21 cellular contexts compared by ENCODE assay signal in genomic region chr3:169403855-169404254, GRCh38.
"Had no signal": no experiment of that assay in that cellular context is flagged by ENCODE, and none has a peak within 500 bp of the region (broad histone marks: within the 10 kb centered on the region; RNA-seq: fewer than 3 reads in every experiment).

No MANE protein-coding gene starts in this region.

- H3K27me3 ChIP-seq: brain microvascular endothelial cell had no signal

- H3K36me3 ChIP-seq: brain microvascular endothelial cell had no signal

- DNase-seq: activated CD4-positive, alpha-beta T cell treated with anti-CD3 and anti-CD28 coated beads for 4 hours; activated CD4-positive, alpha-beta T cell treated with anti-CD3 and anti-CD28 coated beads, Interleukin-2, amount 50 U/mL, for 4 hours; activated CD8-positive, alpha-beta memory T cell treated with anti-CD3 and anti-CD28 coated beads, Interleukin-2, amount 10 ng/mL, durations not matched to agents 7 days and 5 days; activated effector memory CD4-positive, alpha-beta T cell treated with Interleukin-2 at 50 U/mL for 16 hours; activated naive CD4-positive, alpha-beta T cell treated with Interleukin-2 at 50 U/mL for 16 hours; activated naive CD8-positive, alpha-beta T cell treated with anti-CD3 and anti-CD28 coated beads, Interleukin-2, amount 50 U/mL, for 24 hours; activated T-cell treated with anti-CD3 and anti-CD28 coated beads, Interleukin-2, amount 50 U/mL, for 24 hours; amygdala; brain microvascular endothelial cell; IMR-90; KG1; MM.1S; NCI-H1105; NCI-H1436 treated with DMSO at 0.1 percent for 48 hours; NCI-H187; NCI-H2081; NCI-H510A treated with DMSO at 0.1 percent for 48 hours; PC-3; SHP77 treated with DMSO at 0.1 percent for 48 hours had no signal

- ATAC-seq: activated CD4-positive, CD25-positive, alpha-beta regulatory T cell treated with anti-CD3 and anti-CD28 coated beads, Interleukin-2, amount 50 U/mL, for 24 hours; activated CD8-positive, alpha-beta memory T cell treated with anti-CD3 and anti-CD28 coated beads, Interleukin-2, amount 10 ng/mL, durations not matched to agents 7 days and 5 days; activated naive CD4-positive, alpha-beta T cell treated with anti-CD3 and anti-CD28 coated beads, Interleukin-2, amount 50 U/mL, for 72 hours; activated naive CD8-positive, alpha-beta T cell treated with anti-CD3 and anti-CD28 coated beads, Interleukin-2, amount 50 U/mL, for 24 hours; PC-3 had no signal

- H3K27ac ChIP-seq: brain microvascular endothelial cell had no signal
